8 cellular contexts compared by ENCODE assay signal in the genomic region with DNA sequence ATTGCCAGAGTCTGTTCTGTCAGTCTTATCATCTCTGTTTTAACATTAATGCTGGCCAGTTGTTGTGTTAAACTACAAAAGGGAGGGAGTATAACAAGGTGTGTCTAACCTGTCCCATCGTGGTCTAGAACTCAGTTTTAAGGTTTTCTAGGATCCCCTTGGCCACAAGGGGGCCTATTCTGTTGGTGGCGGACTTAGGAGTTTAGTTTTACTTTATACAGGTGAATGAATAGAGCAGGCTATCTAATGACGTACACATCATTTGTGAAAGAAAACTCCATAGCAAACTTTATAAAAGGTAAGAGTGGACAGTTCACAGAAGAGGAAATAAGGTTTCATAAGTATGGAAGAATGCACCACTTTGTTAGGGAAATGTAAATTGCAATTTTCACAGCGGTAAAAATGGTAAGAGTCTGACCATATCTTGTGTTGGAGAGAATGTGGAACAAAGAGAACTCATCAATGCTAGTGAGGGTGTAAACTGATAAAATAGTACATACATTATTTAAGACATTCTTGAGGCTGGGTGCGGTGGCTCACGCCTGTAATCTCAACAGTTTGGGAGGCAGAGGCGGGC.
DNase-seq lines count a peak whose midpoint lies in the region; ATAC-seq and TF ChIP-seq lines count a peak whose summit lies in the region.

No MANE protein-coding gene starts in this region.

- TF ChIP-seq CTCF in fibroblast of mammary gland (conservative IDR thresholded peaks at IDR 0.05; ENCODE audit: control insufficient read depth, insufficient read depth, low read depth, low read length): peak; percentile 54

- no peaks in the 10 kb centered on the region for H3K27me3 Mint-ChIP-seq in stimulated activated naive CD8-positive, alpha-beta T cell treated with anti-CD3 and anti-CD28 coated beads, Interleukin-15, Interleukin-2, amounts not matched to agents 100 ng/mL and 50 ng/mL, for 24 hours

- H3K4me3 Mint-ChIP-seq in stimulated activated naive CD8-positive, alpha-beta T cell treated with anti-CD3 and anti-CD28 coated beads, Interleukin-15, Interleukin-2, amounts not matched to agents 100 ng/mL and 50 ng/mL, for 24 hours: peak overlapping the region; percentile 70

- H3K4me3 ChIP-seq in fibroblast of mammary gland (ENCODE audit: control insufficient read depth, low read depth, low read length): no peak overlapping the region

- no peaks in the 10 kb centered on the region for H3K9me3 Mint-ChIP-seq in stimulated activated naive CD8-positive, alpha-beta T cell treated with anti-CD3 and anti-CD28 coated beads, Interleukin-15, Interleukin-2, amounts not matched to agents 100 ng/mL and 50 ng/mL, for 24 hours

- DNase-seq in DMS 273 (lab: John Stamatoyannopoulos, UW; ENCODE audit: unreplicated experiment): peak; percentile 58
- DNase-seq in DMS 273 treated with DMSO at 0.1 percent for 48 hours (lab: John Stamatoyannopoulos, UW): no peak
- DNase-seq in Kasumi-1 (lab: John Stamatoyannopoulos, UW): peak; percentile 52 to 62
- peak; percentile 37 to 39 for DNase-seq in activated CD4-positive, alpha-beta T cell treated with anti-CD3 and anti-CD28 coated beads, Interleukin-2, amount 50 U/mL, for 4 hours
- peak; percentile 10 for DNase-seq in fibroblast of mammary gland (ENCODE audit: low read depth)
- DNase-seq in hippocampal formation (lab: John Stamatoyannopoulos, UW): no peak

- peaks cover 11% of the 10 kb centered on the region for H3K36me3 Mint-ChIP-seq in stimulated activated naive CD8-positive, alpha-beta T cell treated with anti-CD3 and anti-CD28 coated beads, Interleukin-15, Interleukin-2, amounts not matched to agents 100 ng/mL and 50 ng/mL, for 24 hours (ENCODE audit: low read depth)

- peaks cover 49% of the 10 kb centered on the region for H3K4me1 Mint-ChIP-seq in stimulated activated naive CD8-positive, alpha-beta T cell treated with anti-CD3 and anti-CD28 coated beads, Interleukin-15, Interleukin-2, amounts not matched to agents 100 ng/mL and 50 ng/mL, for 24 hours (ENCODE audit: low read depth)

- no peak overlapping the region for H3K27ac Mint-ChIP-seq in stimulated activated naive CD8-positive, alpha-beta T cell treated with anti-CD3 and anti-CD28 coated beads, Interleukin-15, Interleukin-2, amounts not matched to agents 100 ng/mL and 50 ng/mL, for 24 hours

- no peak for ATAC-seq in GM18861 (IDR thresholded peaks at IDR 0.05; ENCODE audit: unreplicated experiment)

Comparison
In these comparisons a context has a peak if more than half of its experiments do, and no peak if none do; other contexts are left out.
1. DNase-seq: peak in DMS 273 (single experiment), Kasumi-1 (2 of 2), activated CD4-positive, alpha-beta T cell treated with anti-CD3 and anti-CD28 coated beads, Interleukin-2, amount 50 U/mL, for 4 hours (2 of 2) and fibroblast of mammary gland (single experiment); none in DMS 273 treated with DMSO at 0.1 percent for 48 hours (single experiment) and hippocampal formation (0 of 2).